9 cellular contexts compared by ENCODE assay signal in genomic region chr17:57605734-57606105, GRCh38.
DNase-seq lines count a peak whose midpoint lies in the region; ATAC-seq, FAIRE-seq and TF ChIP-seq lines count a peak whose summit lies in the region.
"Had no signal": no experiment of that assay in that cellular context is flagged by ENCODE, and none has a peak within 500 bp of the region (broad histone marks: within the 10 kb centered on the region; RNA-seq: fewer than 3 reads in every experiment).

No MANE protein-coding gene starts in this region.

- FAIRE-seq in kidney (lab: Jason Lieb, UNC): no peak

- DNase-seq in NCI-H510A treated with DMSO at 0.1 percent for 48 hours (lab: John Stamatoyannopoulos, UW): peak; percentile 93
- no peak for DNase-seq in kidney
- DNase-seq in DMS 273 (lab: John Stamatoyannopoulos, UW; ENCODE audit: unreplicated experiment): no peak
- no peak for DNase-seq in effector CD8-positive, alpha-beta T cell (lab: John Stamatoyannopoulos, UW)
- DNase-seq: MG63 had no signal

- peaks cover 37 to 46% of the 10 kb centered on the region in 2 donors for H3K4me1 ChIP-seq in kidney (ENCODE audit: control insufficient read depth in 1 of 2, insufficient read depth in 1 of 2, low read depth in 1 of 2, low read length in 2 of 2)

- ATAC-seq in GM19025 (IDR thresholded peaks at IDR 0.05; ENCODE audit: low read depth, unreplicated experiment): peak; percentile 14
- no peak for ATAC-seq in HG03565 (IDR thresholded peaks at IDR 0.05; ENCODE audit: unreplicated experiment)
- no peak for ATAC-seq in HG03342 (IDR thresholded peaks at IDR 0.05; ENCODE audit: unreplicated experiment)

- H3K27ac ChIP-seq in 22Rv1 (peak overlapping the region; percentile 77), kidney (ENCODE audit: low read depth in 2 of 2, low read length in 2 of 2) (peak overlapping the region; percentile 93 to 97)

- intact Hi-C loops in kidney (cut with DNase I): loop anchor here (10.0 kb wide), 1 partner anchor 59 kb away; no protein-coding TSS in a partner anchor

- H3K9me3 ChIP-seq in kidney (ENCODE audit: control insufficient read depth in 1 of 2, low read length in 2 of 2): no peaks in the 10 kb centered on the region
- H3K9me3 ChIP-seq: MG63 had no signal

- peak overlapping the region; percentile 4 to 60 for H3K9ac ChIP-seq in kidney (ENCODE audit: low read length in 2 of 2)

- H3K36me3 ChIP-seq in kidney (ENCODE audit: control insufficient read depth in 1 of 2, insufficient read depth in 2 of 2, low read length in 2 of 2): peaks cover 0 to 6% of the 10 kb centered on the region in 2 donors
- H3K36me3 ChIP-seq: MG63 had no signal

- no peak for TF ChIP-seq CTCF in 22Rv1 (IDR thresholded peaks at IDR 0.05)
- TF ChIP-seq CTCF in kidney (IDR thresholded peaks at IDR 0.05; ENCODE audit: borderline replicate concordance, extremely low read depth, insufficient read depth): no peak

- peak overlapping the region in 1 of 2 donors; percentile 36 for H3K4me3 ChIP-seq in kidney (ENCODE audit: low read length in 2 of 2)
- H3K4me3 ChIP-seq: MG63 had no signal
